ENCODE assay signal across 1 cellular context in genomic region chr6:31882344-31882743, GRCh38.
TF ChIP-seq lines count a peak whose summit lies in the region.

No MANE protein-coding gene starts in this region.

TF ChIP-seq in K562, 482 proteins besides CTCF, POLR2A, EP300 and RAD21:
- TF ChIP-seq RNF2 (IDR thresholded peaks at IDR 0.05) (no peak), PRPF4 (IDR thresholded peaks at IDR 0.05; ENCODE audit: insufficient read depth, low read depth, low read length, poor library complexity, severe bottlenecking) (no peak), USF1 (CRISPR knock-in tag; IDR thresholded peaks at IDR 0.05) (0 out of 2 replicates have a peak, but pooled peaks have one; percentile 25), POU5F1 (IDR thresholded peaks at IDR 0.05; ENCODE audit: borderline replicate concordance, low read depth, low read length, partially characterized antibody) (no peak), ZNF512 (tag; IDR thresholded peaks at IDR 0.05) (no peak), RCOR1 (IDR thresholded peaks at IDR 0.05; ENCODE audit: borderline replicate concordance in 1 of 2, low read depth in 2 of 2, low read length in 2 of 2) (no peak), MED1 (CRISPR knock-in tag; IDR thresholded peaks at IDR 0.05; ENCODE audit: borderline replicate concordance) (no peak)
